ENCODE assay signal across 1 cellular context in the genomic region with DNA sequence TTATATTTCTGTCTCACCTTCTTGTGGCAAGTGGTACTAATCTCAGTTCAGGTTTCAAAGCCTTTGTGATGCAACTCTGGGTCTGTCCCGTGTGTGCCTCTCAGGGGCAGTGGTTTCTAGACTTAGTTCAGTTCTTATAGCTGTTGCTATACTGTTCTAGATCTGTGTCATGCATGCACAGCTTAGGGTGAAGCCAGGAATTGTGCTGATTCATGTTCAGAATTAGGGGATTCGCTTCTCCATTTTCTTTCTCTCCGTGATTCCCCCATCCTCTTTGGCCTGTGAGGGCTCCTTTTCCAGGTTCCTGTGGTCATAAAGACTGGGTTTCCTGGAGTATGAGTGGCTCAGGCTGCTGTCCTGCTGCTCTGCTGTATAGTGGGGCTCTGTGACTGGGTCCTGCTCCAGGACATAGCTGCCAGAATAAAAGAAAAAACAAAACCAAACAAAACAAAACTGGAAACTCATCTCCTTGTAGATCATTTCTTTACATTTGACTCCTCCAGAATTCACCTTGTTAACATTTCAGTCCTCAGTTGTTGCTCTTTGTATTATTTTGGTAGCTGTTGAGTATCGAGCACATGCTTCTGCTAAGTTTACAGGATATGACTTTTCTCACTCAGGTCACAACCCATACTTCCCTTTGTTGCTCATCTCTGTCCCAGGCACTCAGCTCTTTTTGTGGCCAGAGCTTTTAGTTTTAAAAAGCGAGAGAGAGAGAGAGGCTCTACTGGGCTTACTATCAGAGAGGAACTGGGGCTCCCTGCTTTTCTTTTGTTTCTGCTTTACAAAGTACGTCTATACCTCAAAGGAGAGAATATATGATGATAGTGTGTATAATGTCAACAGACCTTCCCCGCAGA.
TF ChIP-seq lines count a peak whose summit lies in the region.

No MANE protein-coding gene starts in this region.

TF ChIP-seq in GM12878, 131 proteins besides CTCF, POLR2A, EP300 and RAD21 (continued from another document):
- TF ChIP-seq, protein P1, sequence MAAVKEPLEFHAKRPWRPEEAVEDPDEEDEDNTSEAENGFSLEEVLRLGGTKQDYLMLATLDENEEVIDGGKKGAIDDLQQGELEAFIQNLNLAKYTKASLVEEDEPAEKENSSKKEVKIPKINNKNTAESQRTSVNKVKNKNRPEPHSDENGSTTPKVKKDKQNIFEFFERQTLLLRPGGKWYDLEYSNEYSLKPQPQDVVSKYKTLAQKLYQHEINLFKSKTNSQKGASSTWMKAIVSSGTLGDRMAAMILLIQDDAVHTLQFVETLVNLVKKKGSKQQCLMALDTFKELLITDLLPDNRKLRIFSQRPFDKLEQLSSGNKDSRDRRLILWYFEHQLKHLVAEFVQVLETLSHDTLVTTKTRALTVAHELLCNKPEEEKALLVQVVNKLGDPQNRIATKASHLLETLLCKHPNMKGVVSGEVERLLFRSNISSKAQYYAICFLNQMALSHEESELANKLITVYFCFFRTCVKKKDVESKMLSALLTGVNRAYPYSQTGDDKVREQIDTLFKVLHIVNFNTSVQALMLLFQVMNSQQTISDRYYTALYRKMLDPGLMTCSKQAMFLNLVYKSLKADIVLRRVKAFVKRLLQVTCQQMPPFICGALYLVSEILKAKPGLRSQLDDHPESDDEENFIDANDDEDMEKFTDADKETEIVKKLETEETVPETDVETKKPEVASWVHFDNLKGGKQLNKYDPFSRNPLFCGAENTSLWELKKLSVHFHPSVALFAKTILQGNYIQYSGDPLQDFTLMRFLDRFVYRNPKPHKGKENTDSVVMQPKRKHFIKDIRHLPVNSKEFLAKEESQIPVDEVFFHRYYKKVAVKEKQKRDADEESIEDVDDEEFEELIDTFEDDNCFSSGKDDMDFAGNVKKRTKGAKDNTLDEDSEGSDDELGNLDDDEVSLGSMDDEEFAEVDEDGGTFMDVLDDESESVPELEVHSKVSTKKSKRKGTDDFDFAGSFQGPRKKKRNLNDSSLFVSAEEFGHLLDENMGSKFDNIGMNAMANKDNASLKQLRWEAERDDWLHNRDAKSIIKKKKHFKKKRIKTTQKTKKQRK (IDR thresholded peaks at IDR 0.05; ENCODE audit: low read depth, low read length) = no peak
- TF ChIP-seq NRF1 (conservative IDR thresholded peaks at IDR 0.05; ENCODE audit: low read depth, low read length) (no peak), ZNF24 (IDR thresholded peaks at IDR 0.05) (0 out of 2 replicates have a peak, but pooled peaks have one; percentile 61), ZNF622 (IDR thresholded peaks at IDR 0.05) (no peak), EGR1 (IDR thresholded peaks at IDR 0.05; ENCODE audit: borderline replicate concordance in 1 of 2, low read depth in 2 of 2, low read length in 2 of 2) (no peak; a peak in 1 of 3 replicates), TAF1 (IDR thresholded peaks at IDR 0.05; ENCODE audit: borderline replicate concordance, low read depth, low read length) (peak; percentile 64; the same call in 1 of the 2 replicates), IKZF2 (IDR thresholded peaks at IDR 0.05) (peak; percentile 91 to 94), MEF2A (IDR thresholded peaks at IDR 0.05; ENCODE audit: insufficient read depth, low read depth, low read length) (peak; percentile 86), SRF (IDR thresholded peaks at IDR 0.05; ENCODE audit: low read depth in 2 of 2, low read length in 2 of 2) (0 out of 4 replicates have a peak, but pooled peaks of 1 of the 2 experiments have one; percentile 36), POLR2AphosphoS2 (IDR thresholded peaks at IDR 0.05; ENCODE audit: low read depth, low read length) (no peak), ZNF274 (IDR thresholded peaks at IDR 0.05; ENCODE audit: insufficient read depth, insufficient read length) (no peak), NR2C2 (IDR thresholded peaks at IDR 0.05; ENCODE audit: borderline replicate concordance, control insufficient read depth, insufficient read length, low read depth) (no peak), CEBPB (IDR thresholded peaks at IDR 0.05; ENCODE audit: borderline replicate concordance in 1 of 2, low read depth in 2 of 2, low read length in 2 of 2) (peak; percentile 46 to 87; a peak in 3 of 4 replicates), ZNF207 (IDR thresholded peaks at IDR 0.05; ENCODE audit: borderline replicate concordance) (no peak)
- TF ChIP-seq, protein P2, sequence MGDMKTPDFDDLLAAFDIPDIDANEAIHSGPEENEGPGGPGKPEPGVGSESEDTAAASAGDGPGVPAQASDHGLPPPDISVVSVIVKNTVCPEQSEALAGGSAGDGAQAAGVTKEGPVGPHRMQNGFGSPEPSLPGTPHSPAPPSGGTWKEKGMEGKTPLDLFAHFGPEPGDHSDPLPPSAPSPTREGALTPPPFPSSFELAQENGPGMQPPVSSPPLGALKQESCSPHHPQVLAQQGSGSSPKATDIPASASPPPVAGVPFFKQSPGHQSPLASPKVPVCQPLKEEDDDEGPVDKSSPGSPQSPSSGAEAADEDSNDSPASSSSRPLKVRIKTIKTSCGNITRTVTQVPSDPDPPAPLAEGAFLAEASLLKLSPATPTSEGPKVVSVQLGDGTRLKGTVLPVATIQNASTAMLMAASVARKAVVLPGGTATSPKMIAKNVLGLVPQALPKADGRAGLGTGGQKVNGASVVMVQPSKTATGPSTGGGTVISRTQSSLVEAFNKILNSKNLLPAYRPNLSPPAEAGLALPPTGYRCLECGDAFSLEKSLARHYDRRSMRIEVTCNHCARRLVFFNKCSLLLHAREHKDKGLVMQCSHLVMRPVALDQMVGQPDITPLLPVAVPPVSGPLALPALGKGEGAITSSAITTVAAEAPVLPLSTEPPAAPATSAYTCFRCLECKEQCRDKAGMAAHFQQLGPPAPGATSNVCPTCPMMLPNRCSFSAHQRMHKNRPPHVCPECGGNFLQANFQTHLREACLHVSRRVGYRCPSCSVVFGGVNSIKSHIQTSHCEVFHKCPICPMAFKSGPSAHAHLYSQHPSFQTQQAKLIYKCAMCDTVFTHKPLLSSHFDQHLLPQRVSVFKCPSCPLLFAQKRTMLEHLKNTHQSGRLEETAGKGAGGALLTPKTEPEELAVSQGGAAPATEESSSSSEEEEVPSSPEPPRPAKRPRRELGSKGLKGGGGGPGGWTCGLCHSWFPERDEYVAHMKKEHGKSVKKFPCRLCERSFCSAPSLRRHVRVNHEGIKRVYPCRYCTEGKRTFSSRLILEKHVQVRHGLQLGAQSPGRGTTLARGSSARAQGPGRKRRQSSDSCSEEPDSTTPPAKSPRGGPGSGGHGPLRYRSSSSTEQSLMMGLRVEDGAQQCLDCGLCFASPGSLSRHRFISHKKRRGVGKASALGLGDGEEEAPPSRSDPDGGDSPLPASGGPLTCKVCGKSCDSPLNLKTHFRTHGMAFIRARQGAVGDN (IDR thresholded peaks at IDR 0.05) = 0 out of 2 replicates have a peak, but pooled peaks have one; percentile 39
- TF ChIP-seq, protein P3, sequence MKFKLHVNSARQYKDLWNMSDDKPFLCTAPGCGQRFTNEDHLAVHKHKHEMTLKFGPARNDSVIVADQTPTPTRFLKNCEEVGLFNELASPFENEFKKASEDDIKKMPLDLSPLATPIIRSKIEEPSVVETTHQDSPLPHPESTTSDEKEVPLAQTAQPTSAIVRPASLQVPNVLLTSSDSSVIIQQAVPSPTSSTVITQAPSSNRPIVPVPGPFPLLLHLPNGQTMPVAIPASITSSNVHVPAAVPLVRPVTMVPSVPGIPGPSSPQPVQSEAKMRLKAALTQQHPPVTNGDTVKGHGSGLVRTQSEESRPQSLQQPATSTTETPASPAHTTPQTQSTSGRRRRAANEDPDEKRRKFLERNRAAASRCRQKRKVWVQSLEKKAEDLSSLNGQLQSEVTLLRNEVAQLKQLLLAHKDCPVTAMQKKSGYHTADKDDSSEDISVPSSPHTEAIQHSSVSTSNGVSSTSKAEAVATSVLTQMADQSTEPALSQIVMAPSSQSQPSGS (IDR thresholded peaks at IDR 0.05; ENCODE audit: low read length) = peak; percentile 52
- TF ChIP-seq, protein P4, sequence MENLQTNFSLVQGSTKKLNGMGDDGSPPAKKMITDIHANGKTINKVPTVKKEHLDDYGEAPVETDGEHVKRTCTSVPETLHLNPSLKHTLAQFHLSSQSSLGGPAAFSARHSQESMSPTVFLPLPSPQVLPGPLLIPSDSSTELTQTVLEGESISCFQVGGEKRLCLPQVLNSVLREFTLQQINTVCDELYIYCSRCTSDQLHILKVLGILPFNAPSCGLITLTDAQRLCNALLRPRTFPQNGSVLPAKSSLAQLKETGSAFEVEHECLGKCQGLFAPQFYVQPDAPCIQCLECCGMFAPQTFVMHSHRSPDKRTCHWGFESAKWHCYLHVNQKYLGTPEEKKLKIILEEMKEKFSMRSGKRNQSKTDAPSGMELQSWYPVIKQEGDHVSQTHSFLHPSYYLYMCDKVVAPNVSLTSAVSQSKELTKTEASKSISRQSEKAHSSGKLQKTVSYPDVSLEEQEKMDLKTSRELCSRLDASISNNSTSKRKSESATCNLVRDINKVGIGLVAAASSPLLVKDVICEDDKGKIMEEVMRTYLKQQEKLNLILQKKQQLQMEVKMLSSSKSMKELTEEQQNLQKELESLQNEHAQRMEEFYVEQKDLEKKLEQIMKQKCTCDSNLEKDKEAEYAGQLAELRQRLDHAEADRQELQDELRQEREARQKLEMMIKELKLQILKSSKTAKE (IDR thresholded peaks at IDR 0.05; ENCODE audit: low read depth, poor library complexity, severe bottlenecking) = peak; percentile 71
TF ChIP-seq in GM12878: peak in this region for 58.
